In genomic region chr6:31020057-31020456, GRCh38 we compare ENCODE assay signal across 28 cellular contexts. TPM values are rescaled to one million over a fixed set of nuclear protein-coding genes. Genes with fewer than 3 reads are reported as not detected.
"Had no signal": no experiment of that assay in that cellular context is flagged by ENCODE, and none has a peak within 500 bp of the region (broad histone marks: within the 10 kb centered on the region; RNA-seq: fewer than 3 reads in every experiment).

No MANE protein-coding gene starts in this region.

- H3K4me3 ChIP-seq: adrenal gland, ascending aorta, esophagus muscularis mucosa, gastrocnemius medialis, heart left ventricle, lower lobe of right lung, neural progenitor cell had no signal

- H3K4me1 ChIP-seq: adrenal gland, ascending aorta, esophagus muscularis mucosa, gastrocnemius medialis, heart left ventricle, lower lobe of right lung, neural progenitor cell had no signal

- H3K27me3 ChIP-seq: adrenal gland, ascending aorta, gastrocnemius medialis, neural progenitor cell had no signal

- H3K36me3 ChIP-seq: adrenal gland, ascending aorta, esophagus muscularis mucosa, gastrocnemius medialis, heart left ventricle, lower lobe of right lung, neural progenitor cell, WERI-Rb-1 had no signal

- H3K9me3 ChIP-seq: adrenal gland, ascending aorta, gastrocnemius medialis, lower lobe of right lung had no signal

- FAIRE-seq: colon, kidney, small intestine had no signal

- DNase-seq: activated CD4-positive, alpha-beta T cell treated with anti-CD3 and anti-CD28 coated beads, Interleukin-2, amount 50 U/mL, for 48 hours; activated CD8-positive, alpha-beta memory T cell treated with anti-CD3 and anti-CD28 coated beads, Interleukin-2, amount 50 U/mL, for 48 hours; activated naive CD4-positive, alpha-beta T cell; activated T-cell treated with anti-CD3 and anti-CD28 coated beads, Interleukin-2, amount 50 U/mL, for 4 hours; adrenal gland; effector memory CD4-positive, alpha-beta T cell; gastrocnemius medialis; heart left ventricle; kidney; lower lobe of right lung; naive thymus-derived CD8-positive, alpha-beta T cell; posterior cingulate gyrus; small intestine; T-cell; trophoblast cell; WERI-Rb-1 had no signal

- H3K9ac ChIP-seq: neural progenitor cell had no signal

- H2AFZ ChIP-seq: neural progenitor cell had no signal

- H3K4me2 ChIP-seq: neural progenitor cell had no signal

- H3K27ac ChIP-seq: adrenal gland, ascending aorta, esophagus muscularis mucosa, gastrocnemius medialis, heart left ventricle, lower lobe of right lung, neural progenitor cell, WERI-Rb-1 had no signal

RNA-seq across cellular contexts. Expression of gene MUC22, which starts 9.8 kb away (rescaled TPM):
- total RNA-seq: activated CD8-positive, alpha-beta memory T cell treated with anti-CD3 and anti-CD28 coated beads for 36 hours; activated T-cell treated with anti-CD3 and anti-CD28 coated beads, Interleukin-2, amount 50 U/mL, for 4 hours; activated T-helper 2 cell treated with anti-CD3 and anti-CD28 coated beads, Interferon-gamma antibody, Interleukin-2, Interleukin-4, amounts not matched to agents 10 μg/mL and 5 μg/mL and 100 μg/mL, durations not matched to agents 14 hours and 24 hours and 36 hours; adrenal gland; ascending aorta; dermis microvascular lymphatic vessel endothelial cell; esophagus muscularis mucosa; kidney; left lobe of liver; lower lobe of right lung; naive thymus-derived CD8-positive, alpha-beta T cell; omental fat pad; sciatic nerve; T-cell; temporal lobe had no signal
- polyA plus RNA-seq: adrenal gland; naive thymus-derived CD8-positive, alpha-beta T cell; small intestine had no signal

RNA-seq across cellular contexts. Expression of gene MUC21, which starts 36.5 kb away (rescaled TPM):
- total RNA-seq: activated CD8-positive, alpha-beta memory T cell treated with anti-CD3 and anti-CD28 coated beads for 36 hours; activated T-cell treated with anti-CD3 and anti-CD28 coated beads, Interleukin-2, amount 50 U/mL, for 4 hours; activated T-helper 2 cell treated with anti-CD3 and anti-CD28 coated beads, Interferon-gamma antibody, Interleukin-2, Interleukin-4, amounts not matched to agents 10 μg/mL and 5 μg/mL and 100 μg/mL, durations not matched to agents 14 hours and 24 hours and 36 hours; adrenal gland; ascending aorta; dermis microvascular lymphatic vessel endothelial cell; gastrocnemius medialis; heart left ventricle; kidney; left lobe of liver; naive thymus-derived CD8-positive, alpha-beta T cell; omental fat pad; renal cortical epithelial cell; T-cell; temporal lobe had no signal
- polyA plus RNA-seq: naive thymus-derived CD8-positive, alpha-beta T cell had no signal
